11 cellular contexts compared by ENCODE assay signal in genomic region chr17:19093684-19094075, GRCh38. TPM values are rescaled to one million over a fixed set of nuclear protein-coding genes. Genes with fewer than 3 reads are reported as not detected.
DNase-seq lines count a peak whose midpoint lies in the region; ATAC-seq, FAIRE-seq and TF ChIP-seq lines count a peak whose summit lies in the region.
"Not testable (repeated sequence)": the region's sequence is repeated elsewhere in the genome, so short reads cannot be mapped to it uniquely, and the experiment has no call there.
"Had no signal": no experiment of that assay in that cellular context is flagged by ENCODE, and none has a peak within 500 bp of the region (broad histone marks: within the 10 kb centered on the region; RNA-seq: fewer than 3 reads in every experiment).

No MANE protein-coding gene starts in this region.

- not testable (repeated sequence) for H2AK5ac ChIP-seq in mesenchymal stem cell (ENCODE audit: low read length, severe bottlenecking)

- not testable (repeated sequence) for H3K4me3 ChIP-seq in A549; Peyer's patch; right atrium auricular region; mesenchymal stem cell (ENCODE audit: insufficient read depth in 1 of 2, low read depth in 1 of 2, low read length in 2 of 2); spleen; vagina

- not testable (repeated sequence) for DNase-seq in A549 (ENCODE audit: low read depth in 1 of 2, low spot score in 1 of 2); mesenchymal stem cell
- DNase-seq in Peyer's patch = peak in 2 of 3 donors; percentile 9 to 45
- peak; percentile 1 for DNase-seq in astrocyte of the hippocampus (ENCODE audit: low read depth, low spot score)
- peak; percentile 0 for DNase-seq in fibroblast of gingiva (ENCODE audit: low read depth)
- DNase-seq in right atrium auricular region (ENCODE audit: low spot score) = peak; percentile 53
- DNase-seq in spleen = peak; percentile 30
- peak; percentile 75 to 89 for DNase-seq in vagina (ENCODE audit: extremely low spot score in 2 of 2)

- H2BK15ac ChIP-seq in mesenchymal stem cell (ENCODE audit: low read depth, poor library complexity, severe bottlenecking) = not testable (repeated sequence)

- not testable (repeated sequence) for H3K4ac ChIP-seq in mesenchymal stem cell (ENCODE audit: low read depth in 1 of 2, low read length in 2 of 2)

- H2BK120ac ChIP-seq in mesenchymal stem cell (ENCODE audit: low read depth, low read length) = peak overlapping the region; percentile 34

- not testable (repeated sequence) for TF ChIP-seq CTCF in A549 (IDR thresholded peaks at IDR 0.05); Peyer's patch (IDR thresholded peaks at IDR 0.05); right atrium auricular region (IDR thresholded peaks at IDR 0.05); spleen (IDR thresholded peaks at IDR 0.05 in 8 of 11, conservative IDR thresholded peaks at IDR 0.05 in 3 of 11); vagina (IDR thresholded peaks at IDR 0.05)

- POLR2A ChIA-PET in A549 (lab: Yijun Ruan, JAX) = not testable (repeated sequence)

- H3K79me1 ChIP-seq in mesenchymal stem cell (replicated peaks; ENCODE audit: low read length, poor library complexity, severe bottlenecking) = not testable (repeated sequence)

- H3K18ac ChIP-seq in mesenchymal stem cell (ENCODE audit: low read depth in 1 of 2, low read length in 2 of 2) = peak overlapping the region in 1 of 2 experiments; percentile 21

- not testable (repeated sequence) for H3K4me2 ChIP-seq in A549; mesenchymal stem cell (ENCODE audit: low read length, poor library complexity, severe bottlenecking)

- H3K9ac ChIP-seq in mesenchymal stem cell (ENCODE audit: low read length) = not testable (repeated sequence)

- H3K27me3 ChIP-seq in Peyer's patch; right atrium auricular region; mesenchymal stem cell (ENCODE audit: control insufficient read depth in 1 of 2, insufficient read depth in 1 of 2, low read length in 2 of 2); vagina: not testable (repeated sequence)
- H3K27me3 ChIP-seq in spleen (replicated peaks in 1 of 7) = peaks cover 0 to 14% (median 0%) of the 10 kb centered on the region in 7 donors

- TF ChIP-seq EP300 in A549 (IDR thresholded peaks at IDR 0.05) = not testable (repeated sequence)

- not testable (repeated sequence) for H3K23ac ChIP-seq in mesenchymal stem cell (ENCODE audit: low read length in 2 of 2)

- H4K8ac ChIP-seq in mesenchymal stem cell (ENCODE audit: low read length) = not testable (repeated sequence)

- CTCF ChIA-PET in A549 (lab: Yijun Ruan, JAX) = not testable (repeated sequence)

- H4K91ac ChIP-seq in mesenchymal stem cell (ENCODE audit: low read length) = peak overlapping the region; percentile 75

- not testable (repeated sequence) for H2AFZ ChIP-seq in mesenchymal stem cell (ENCODE audit: low read depth, low read length)

- not testable (repeated sequence) for H3K36me3 ChIP-seq in Peyer's patch; right atrium auricular region; mesenchymal stem cell (ENCODE audit: control insufficient read depth in 1 of 2, insufficient read depth in 2 of 2, low read depth in 1 of 2, low read length in 2 of 2); spleen; vagina

- H3K4me1 ChIP-seq in A549; Peyer's patch; right atrium auricular region; mesenchymal stem cell (ENCODE audit: control insufficient read depth, insufficient read depth, low read depth, low read length); spleen; vagina: not testable (repeated sequence)

- TF ChIP-seq RAD21 in A549 (conservative IDR thresholded peaks at IDR 0.05 in 1 of 2, IDR thresholded peaks at IDR 0.05 in 1 of 2) = not testable (repeated sequence)

- not testable (repeated sequence) for H2BK5ac ChIP-seq in mesenchymal stem cell (ENCODE audit: low read depth, low read length, poor library complexity, severe bottlenecking)

- no CpG with 5 or more reads among the region's 7 CpGs for WGBS in A549 (ENCODE audit: missing lambda C conversion rate)
- WGBS in mesenchymal stem cell = 89% methylated on average over 1 of the region's 7 CpGs
- 79 to 90% (median 86%) methylated on average over 4 to 7 of the region's 7 CpGs for WGBS in spleen, 5 donors

- TF ChIP-seq POLR2A in A549 (IDR thresholded peaks at IDR 0.05; ENCODE audit: low read length); Peyer's patch (IDR thresholded peaks at IDR 0.05); spleen (IDR thresholded peaks at IDR 0.05); vagina (IDR thresholded peaks at IDR 0.05): not testable (repeated sequence)

- FAIRE-seq in A549 (lab: Jason Lieb, UNC) = not testable (repeated sequence)

- ATAC-seq in A549 = not testable (repeated sequence)

- H3K14ac ChIP-seq in mesenchymal stem cell (ENCODE audit: low read length in 2 of 2) = not testable (repeated sequence)

- H3K9me3 ChIP-seq in A549; Peyer's patch; right atrium auricular region; mesenchymal stem cell (ENCODE audit: control insufficient read depth, low read length); spleen; vagina: not testable (repeated sequence)

- peak overlapping the region; percentile 56 to 73; a peak in 4 of 6 replicates for H3K27ac ChIP-seq in A549
- peak overlapping the region in 2 of 4 donors; percentile 52 to 62 for H3K27ac ChIP-seq in Peyer's patch
- peak overlapping the region in 1 of 2 donors; percentile 68 for H3K27ac ChIP-seq in right atrium auricular region
- H3K27ac ChIP-seq in mesenchymal stem cell (ENCODE audit: low read length, poor library complexity, severe bottlenecking) = not testable (repeated sequence)
- H3K27ac ChIP-seq in spleen = peak overlapping the region in 2 of 8 donors; percentile 22 to 60
- H3K27ac ChIP-seq in vagina = peak overlapping the region; percentile 60

- H2BK12ac ChIP-seq in mesenchymal stem cell (ENCODE audit: low read length in 2 of 2) = peak overlapping the region in 1 of 2 experiments; percentile 63

- intact Hi-C loops in spleen (cut with DNase I; ENCODE audit: low total_unique reads); vagina (cut with DNase I): not testable (repeated sequence)

RNA-seq across cellular contexts. Expression of gene GRAPL, which starts 33.7 kb away (rescaled TPM):
- polyA plus RNA-seq in A549 (2011; rRNA removed) (0.08 and 0.09 TPM in 2 replicates), A549 (2017; fragmentation: RNase III; extraction: RNeasy Plus Mini Kit Qiagen cat#74134 plus additional on column Dnase treatment) (0.16 to 0.36 TPM (median 0.25 TPM) in 3 replicates), spleen (10 to 100 TPM; 13.0 to 54.5 (median 15.5) TPM)
- polyA plus RNA-seq in A549 (2012; cell fraction: cytosol; rRNA removed) = 0.08 TPM in 1 of 2 replicates, not detected in the other
- polyA plus RNA-seq in A549 (2012; cell fraction: nucleus; rRNA removed) = 0.43 and 0.61 TPM in 2 replicates
- 0.74 and 1.2 TPM in 2 replicates for polyA minus RNA-seq in A549 (2011; rRNA and poly(A)+ RNA removed)
- total RNA-seq in Peyer's patch (10 to 100 TPM in 2 of 4 donors, 1 to 10 TPM in 2; 3.7 to 17.3 (median 9.2) TPM), right atrium auricular region (1 to 10 TPM in 1 of 2 donors, not detected in 1; 1.4 TPM), spleen (100 to 1,000 TPM in 1 of 7 donors, 10 to 100 TPM in 6; 42.7 to 112 (median 65.1) TPM), vagina (not detected)
- polyA plus RNA-seq in mesenchymal stem cell (2013, experiment 1 of 2) = 0.04 TPM
- polyA plus RNA-seq in mesenchymal stem cell (2013, experiment 2 of 2) = 0.07 TPM
- total RNA-seq: Calu3, H1 had no signal
- polyA plus RNA-seq: K562 had no signal

RNA-seq across cellular contexts. Expression of gene GRAP, which starts 46.9 kb away (rescaled TPM):
- 0.19 and 0.25 TPM in 2 replicates for polyA plus RNA-seq in A549 (2011; rRNA removed)
- polyA plus RNA-seq in A549 (2012; cell fraction: cytosol; rRNA removed) = 0.15 and 0.19 TPM in 2 replicates
- 0.43 and 0.60 TPM in 2 replicates for polyA plus RNA-seq in A549 (2012; cell fraction: nucleus; rRNA removed)
- polyA plus RNA-seq in A549 (2017; fragmentation: RNase III; extraction: RNeasy Plus Mini Kit Qiagen cat#74134 plus additional on column Dnase treatment) = 0.17 to 0.31 TPM (median 0.19 TPM) in 3 replicates
- polyA minus RNA-seq in A549 (2011; rRNA and poly(A)+ RNA removed) = 0.08 and 0.24 TPM in 2 replicates
- 10 to 100 TPM in 1 of 4 donors, 1 to 10 TPM in 3; 3.0 to 85.0 (median 3.2) TPM for total RNA-seq in Peyer's patch
- 1 to 10 TPM; 2.5 to 5.6 TPM for total RNA-seq in right atrium auricular region
- 0.12 TPM for polyA plus RNA-seq in mesenchymal stem cell (2013, experiment 1 of 2)
- polyA plus RNA-seq in mesenchymal stem cell (2013, experiment 2 of 2) = 0.08 TPM
- 10 to 100 TPM; 36.2 to 67.2 (median 43.8) TPM for total RNA-seq in spleen
- polyA plus RNA-seq in spleen = 100 to 1,000 TPM in 2 of 3 donors, 10 to 100 TPM in 1; 77.0 to 114 (median 106) TPM
- 5.2 TPM for total RNA-seq in vagina
- total RNA-seq: Calu3 had no signal
